Comparison of ENCODE assay signal across 13 cellular contexts in genomic region chr10:109428775-109429480, GRCh38.
DNase-seq lines count a peak whose midpoint lies in the region; TF ChIP-seq lines count a peak whose summit lies in the region.
"Had no signal": no experiment of that assay in that cellular context is flagged by ENCODE, and none has a peak within 500 bp of the region (broad histone marks: within the 10 kb centered on the region; RNA-seq: fewer than 3 reads in every experiment).

No MANE protein-coding gene starts in this region.

- H2BK15ac ChIP-seq in mesendoderm (replicated peaks; ENCODE audit: low read depth) = no peak overlapping the region

- H3K27me3 ChIP-seq in GM23248 (replicated peaks; ENCODE audit: insufficient read depth) = no peaks in the 10 kb centered on the region
- no peaks in the 10 kb centered on the region for H3K27me3 ChIP-seq in mesendoderm (ENCODE audit: insufficient read depth, low read length, poor library complexity)
- no peaks in the 10 kb centered on the region for H3K27me3 ChIP-seq in ascending aorta
- H3K27me3 ChIP-seq: BLaER1 had no signal

- peaks cover 35% of the 10 kb centered on the region for H3K4me1 ChIP-seq in GM23248 (ENCODE audit: insufficient read depth)
- H3K4me1 ChIP-seq in mesendoderm (ENCODE audit: control insufficient read depth, low read depth, low read length) = peaks cover 7% of the 10 kb centered on the region
- peaks cover 0 to 12% of the 10 kb centered on the region in 2 donors for H3K4me1 ChIP-seq in ascending aorta
- H3K4me1 ChIP-seq: A549, BLaER1 had no signal

- H3F3A ChIP-seq in GM23248 (ENCODE audit: insufficient read depth) = peaks cover 30% of the 10 kb centered on the region

- no peak overlapping the region for H4K5ac ChIP-seq in mesendoderm (ENCODE audit: low read length)

- H3K4me2 ChIP-seq in GM23248 (ENCODE audit: unreplicated experiment) = no peak overlapping the region
- H3K4me2 ChIP-seq in mesendoderm (ENCODE audit: low read length) = no peak overlapping the region
- H3K4me2 ChIP-seq: A549, BLaER1 had no signal

- in situ Hi-C loops in GM23248 (cut with MboI) = no loop called here

- no peak overlapping the region for H2BK120ac ChIP-seq in mesendoderm (ENCODE audit: low read depth, low read length)

- H3K4ac ChIP-seq in mesendoderm (ENCODE audit: low read depth, low read length) = no peak overlapping the region

- WGBS in GM23248 (ENCODE audit: low coverage in 1 of 2, low lambda C conversion rate in 2 of 2, missing lambda C conversion rate in 2 of 2), 2 experiments = 85 to 91% methylated on average over 3 of the region's 3 CpGs
- WGBS in mesendoderm (ENCODE audit: extremely low coverage, insufficient coverage, low lambda C conversion rate) = no CpG with 5 or more reads among the region's 3 CpGs

- H3K18ac ChIP-seq in mesendoderm (ENCODE audit: low read length) = no peak overlapping the region

- H3K9ac ChIP-seq in GM23248 = no peak overlapping the region
- no peak overlapping the region for H3K9ac ChIP-seq in SK-N-MC (ENCODE audit: insufficient read length)
- no peak overlapping the region for H3K9ac ChIP-seq in mesendoderm (ENCODE audit: low read length)
- H3K9ac ChIP-seq: BLaER1 had no signal

- H3K27ac ChIP-seq in GM23248 (no peak overlapping the region), SK-N-MC (peak overlapping the region; percentile 83; the same call in 1 of the 2 replicates), mesendoderm (ENCODE audit: low read depth, low read length) (no peak overlapping the region), ascending aorta (peak overlapping the region in 1 of 2 donors; percentile 89)
- H3K27ac ChIP-seq: A549, BLaER1 had no signal

- no peaks in the 10 kb centered on the region for H3K79me1 ChIP-seq in mesendoderm (ENCODE audit: low read length)

- intact Hi-C loops in ascending aorta (cut with DNase I) = no loop called here

- H3K9me2 ChIP-seq in GM23248 (ENCODE audit: insufficient read depth) = no peaks in the 10 kb centered on the region

- H2AK5ac ChIP-seq in mesendoderm (ENCODE audit: low read length) = no peak overlapping the region

- 0 out of 2 replicates have a peak overlapping the region, but pooled peaks have one; percentile 61 for H2AFZ ChIP-seq in GM23248

- H3K9me3 ChIP-seq in GM23248 (ENCODE audit: low read depth) (no peaks in the 10 kb centered on the region), SK-N-MC (ENCODE audit: low read depth, low read length) (no peaks in the 10 kb centered on the region), ascending aorta (no peaks in the 10 kb centered on the region)
- H3K9me3 ChIP-seq: A549, BLaER1 had no signal

- no peaks in the 10 kb centered on the region for H3K36me3 ChIP-seq in GM23248 (ENCODE audit: low read depth)
- H3K36me3 ChIP-seq in SK-N-MC (ENCODE audit: insufficient read depth, low read length) = no peaks in the 10 kb centered on the region
- no peaks in the 10 kb centered on the region for H3K36me3 ChIP-seq in mesendoderm (ENCODE audit: control insufficient read depth, insufficient read depth, low read length)
- H3K36me3 ChIP-seq in ascending aorta = no peaks in the 10 kb centered on the region
- H3K36me3 ChIP-seq: BLaER1 had no signal

- H3K79me2 ChIP-seq in GM23248 (ENCODE audit: insufficient read depth) (no peaks in the 10 kb centered on the region), mesendoderm (ENCODE audit: control insufficient read depth, insufficient read depth, low read length) (no peaks in the 10 kb centered on the region)

- H4K20me1 ChIP-seq in GM23248 (ENCODE audit: insufficient read depth) = no peaks in the 10 kb centered on the region
- H4K20me1 ChIP-seq: BLaER1 had no signal

- no peak for DNase-seq in GM23248
- no peak for DNase-seq in SK-N-MC (ENCODE audit: low read depth, low spot score)
- DNase-seq in mesendoderm = peak; percentile 55
- DNase-seq in A172 (ENCODE audit: low spot score) = no peak
- no peak for DNase-seq in ascending aorta (ENCODE audit: low spot score in 2 of 2)
- DNase-seq in SIG-M5 treated with dmso at 0.1 percent for 504 hours (lab: John Stamatoyannopoulos, UW; ENCODE audit: unreplicated experiment) = no peak
- DNase-seq: CD4-positive, alpha-beta memory T cell; DMS153; DMS79; GF-D8; H9 had no signal

- H3K23ac ChIP-seq in mesendoderm (ENCODE audit: low read length) = no peak overlapping the region

- TF ChIP-seq CTCF in ascending aorta (IDR thresholded peaks at IDR 0.05) = no peak

- H3K56ac ChIP-seq in mesendoderm (ENCODE audit: low read length) = no peak overlapping the region

- H4K8ac ChIP-seq in mesendoderm (ENCODE audit: low read depth, low read length) = no peak overlapping the region

- H3K4me3 ChIP-seq in GM23248 (no peak overlapping the region), SK-N-MC (no peak overlapping the region), mesendoderm (ENCODE audit: low read length) (no peak overlapping the region), ascending aorta (no peak overlapping the region)
- H3K4me3 ChIP-seq: A549, BLaER1 had no signal

- H2BK5ac ChIP-seq in mesendoderm (ENCODE audit: low read length) = no peak overlapping the region
